Comparison of ENCODE assay signal across 1 cellular context in the genomic region with DNA sequence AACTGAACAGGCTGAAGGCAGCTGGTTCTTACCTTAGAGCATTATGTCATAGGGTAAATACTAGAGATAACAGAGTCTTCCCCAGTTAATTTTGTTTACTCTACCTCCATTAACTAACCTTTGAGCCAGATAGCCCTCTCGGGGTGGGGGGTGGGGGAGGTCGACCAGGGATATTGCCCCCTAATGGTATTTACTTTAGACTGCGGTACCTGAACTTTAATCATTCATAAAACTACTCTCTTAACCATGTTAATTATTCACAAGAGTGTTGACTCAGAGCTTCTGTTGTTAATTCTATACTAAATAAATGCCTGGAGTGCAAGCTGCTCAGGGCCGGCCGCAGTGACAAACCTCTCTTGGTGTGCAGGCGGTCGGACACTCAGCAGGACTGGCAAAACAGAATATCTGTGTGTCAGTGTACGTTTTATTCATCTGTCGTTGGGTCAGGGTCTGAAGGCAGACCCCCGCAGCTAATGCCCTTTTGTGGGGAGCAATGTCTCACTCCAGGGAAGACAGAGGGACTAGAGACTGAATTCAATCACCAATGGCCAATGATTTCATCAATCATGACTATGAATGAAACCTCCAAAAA.
A peak's percentile ranks its signal among the peaks of the same experiment; 100 is the strongest.
TF ChIP-seq lines count a peak whose summit lies in the region.

No MANE protein-coding gene starts in this region.

TF ChIP-seq in HepG2, 621 proteins besides CTCF, POLR2A, EP300 and RAD21 (continued from another document and continues in another):
- TF ChIP-seq, protein P1, sequence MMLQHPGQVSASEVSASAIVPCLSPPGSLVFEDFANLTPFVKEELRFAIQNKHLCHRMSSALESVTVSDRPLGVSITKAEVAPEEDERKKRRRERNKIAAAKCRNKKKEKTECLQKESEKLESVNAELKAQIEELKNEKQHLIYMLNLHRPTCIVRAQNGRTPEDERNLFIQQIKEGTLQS (CRISPR knock-in tag; IDR thresholded peaks at IDR 0.05), result no peak; the same call in 1 of the 2 replicates
- TF ChIP-seq ZNF562 (CRISPR knock-in tag; IDR thresholded peaks at IDR 0.05; ENCODE audit: borderline replicate concordance) (no peak), ZMYM4 (CRISPR knock-in tag; IDR thresholded peaks at IDR 0.05) (peak; percentile 87), ZSCAN20 (CRISPR knock-in tag; IDR thresholded peaks at IDR 0.05; ENCODE audit: borderline replicate concordance) (no peak), PAF1 (CRISPR knock-in tag; IDR thresholded peaks at IDR 0.05) (no peak), AGO1 (IDR thresholded peaks at IDR 0.05; ENCODE audit: low read depth, low read length, poor library complexity, severe bottlenecking) (no peak), JARID2 (CRISPR knock-in tag; IDR thresholded peaks at IDR 0.05; ENCODE audit: insufficient replicate concordance) (peak; percentile 5), RARG (CRISPR knock-in tag; IDR thresholded peaks at IDR 0.05; ENCODE audit: low read depth) (no peak), NR2F2 (IDR thresholded peaks at IDR 0.05; ENCODE audit: borderline replicate concordance, low read depth) (peak; percentile 89), POGZ (CRISPR knock-in tag; IDR thresholded peaks at IDR 0.05) (peak; percentile 83), KLF13 (CRISPR knock-in tag; IDR thresholded peaks at IDR 0.05) (no peak), MEF2D (CRISPR knock-in tag; IDR thresholded peaks at IDR 0.05) (peak; percentile 79), DMAP1 (CRISPR knock-in tag; IDR thresholded peaks at IDR 0.05) (peak; percentile 66; the same call in 1 of the 2 replicates), ZNF10 (CRISPR knock-in tag; IDR thresholded peaks at IDR 0.05; ENCODE audit: borderline replicate concordance, low read depth) (no peak), NR2F1 (CRISPR knock-in tag; IDR thresholded peaks at IDR 0.05) (peak in 1 of 2 experiments; percentile 75; a peak in 2 of 4 replicates), IKZF1 (IDR thresholded peaks at IDR 0.05) (no peak), BRCA1 (CRISPR knock-in tag; IDR thresholded peaks at IDR 0.05) (peak; percentile 56; the same call in 1 of the 2 replicates), MEIS2 (CRISPR knock-in tag; IDR thresholded peaks at IDR 0.05) (peak; percentile 81), ZNF232 (CRISPR knock-in tag; IDR thresholded peaks at IDR 0.05; ENCODE audit: borderline replicate concordance) (peak; percentile 42; the same call in 1 of the 2 replicates), ZZZ3 (CRISPR knock-in tag; IDR thresholded peaks at IDR 0.05; ENCODE audit: borderline replicate concordance) (no peak), YEATS4 (CRISPR knock-in tag; IDR thresholded peaks at IDR 0.05; ENCODE audit: borderline replicate concordance) (no peak), ZNF367 (CRISPR knock-in tag; IDR thresholded peaks at IDR 0.05; ENCODE audit: borderline replicate concordance) (no peak), MAFG (CRISPR knock-in tag; IDR thresholded peaks at IDR 0.05) (no peak), MAFF (IDR thresholded peaks at IDR 0.05; ENCODE audit: low read depth, low read length) (peak; percentile 23; the same call in 1 of the 2 replicates), ZNF550 (CRISPR knock-in tag; IDR thresholded peaks at IDR 0.05; ENCODE audit: borderline replicate concordance) (no peak), ZNF382 (CRISPR knock-in tag; IDR thresholded peaks at IDR 0.05; ENCODE audit: borderline replicate concordance) (no peak), MBNL3 (CRISPR knock-in tag; conservative IDR thresholded peaks at IDR 0.05) (no peak), SIN3B (IDR thresholded peaks at IDR 0.05; ENCODE audit: low read length) (no peak), RFXAP (CRISPR knock-in tag; IDR thresholded peaks at IDR 0.05; ENCODE audit: borderline replicate concordance) (0 out of 2 replicates have a peak, but pooled peaks have one; percentile 47), ZBTB20 (CRISPR knock-in tag; IDR thresholded peaks at IDR 0.05; ENCODE audit: borderline replicate concordance, low read depth) (peak; percentile 75; the same call in 1 of the 2 replicates), TEAD3 (CRISPR knock-in tag; optimal IDR thresholded peaks at IDR 0.05; ENCODE audit: borderline replicate concordance) (peak; percentile 76), KDM2A (CRISPR knock-in tag; IDR thresholded peaks at IDR 0.05; ENCODE audit: borderline replicate concordance, low read depth) (peak; percentile 71), ZNF296 (CRISPR knock-in tag; conservative IDR thresholded peaks at IDR 0.05) (no peak), ZNF749 (CRISPR knock-in tag; IDR thresholded peaks at IDR 0.05; ENCODE audit: borderline replicate concordance) (no peak; the same call in 1 of the 2 replicates)
- TF ChIP-seq, protein P2, sequence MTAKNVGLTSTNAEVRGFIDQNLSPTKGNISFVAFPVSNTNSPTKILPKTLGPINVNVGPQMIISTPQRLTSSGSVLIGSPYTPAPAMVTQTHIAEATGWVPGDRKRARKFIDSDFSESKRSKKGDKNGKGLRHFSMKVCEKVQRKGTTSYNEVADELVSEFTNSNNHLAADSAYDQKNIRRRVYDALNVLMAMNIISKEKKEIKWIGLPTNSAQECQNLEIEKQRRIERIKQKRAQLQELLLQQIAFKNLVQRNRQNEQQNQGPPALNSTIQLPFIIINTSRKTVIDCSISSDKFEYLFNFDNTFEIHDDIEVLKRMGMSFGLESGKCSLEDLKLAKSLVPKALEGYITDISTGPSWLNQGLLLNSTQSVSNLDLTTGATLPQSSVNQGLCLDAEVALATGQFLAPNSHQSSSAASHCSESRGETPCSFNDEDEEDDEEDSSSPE (CRISPR knock-in tag; IDR thresholded peaks at IDR 0.05), result no peak
- TF ChIP-seq, protein P3, sequence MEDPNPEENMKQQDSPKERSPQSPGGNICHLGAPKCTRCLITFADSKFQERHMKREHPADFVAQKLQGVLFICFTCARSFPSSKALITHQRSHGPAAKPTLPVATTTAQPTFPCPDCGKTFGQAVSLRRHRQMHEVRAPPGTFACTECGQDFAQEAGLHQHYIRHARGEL (CRISPR knock-in tag; IDR thresholded peaks at IDR 0.05), result no peak
- TF ChIP-seq, protein P4, sequence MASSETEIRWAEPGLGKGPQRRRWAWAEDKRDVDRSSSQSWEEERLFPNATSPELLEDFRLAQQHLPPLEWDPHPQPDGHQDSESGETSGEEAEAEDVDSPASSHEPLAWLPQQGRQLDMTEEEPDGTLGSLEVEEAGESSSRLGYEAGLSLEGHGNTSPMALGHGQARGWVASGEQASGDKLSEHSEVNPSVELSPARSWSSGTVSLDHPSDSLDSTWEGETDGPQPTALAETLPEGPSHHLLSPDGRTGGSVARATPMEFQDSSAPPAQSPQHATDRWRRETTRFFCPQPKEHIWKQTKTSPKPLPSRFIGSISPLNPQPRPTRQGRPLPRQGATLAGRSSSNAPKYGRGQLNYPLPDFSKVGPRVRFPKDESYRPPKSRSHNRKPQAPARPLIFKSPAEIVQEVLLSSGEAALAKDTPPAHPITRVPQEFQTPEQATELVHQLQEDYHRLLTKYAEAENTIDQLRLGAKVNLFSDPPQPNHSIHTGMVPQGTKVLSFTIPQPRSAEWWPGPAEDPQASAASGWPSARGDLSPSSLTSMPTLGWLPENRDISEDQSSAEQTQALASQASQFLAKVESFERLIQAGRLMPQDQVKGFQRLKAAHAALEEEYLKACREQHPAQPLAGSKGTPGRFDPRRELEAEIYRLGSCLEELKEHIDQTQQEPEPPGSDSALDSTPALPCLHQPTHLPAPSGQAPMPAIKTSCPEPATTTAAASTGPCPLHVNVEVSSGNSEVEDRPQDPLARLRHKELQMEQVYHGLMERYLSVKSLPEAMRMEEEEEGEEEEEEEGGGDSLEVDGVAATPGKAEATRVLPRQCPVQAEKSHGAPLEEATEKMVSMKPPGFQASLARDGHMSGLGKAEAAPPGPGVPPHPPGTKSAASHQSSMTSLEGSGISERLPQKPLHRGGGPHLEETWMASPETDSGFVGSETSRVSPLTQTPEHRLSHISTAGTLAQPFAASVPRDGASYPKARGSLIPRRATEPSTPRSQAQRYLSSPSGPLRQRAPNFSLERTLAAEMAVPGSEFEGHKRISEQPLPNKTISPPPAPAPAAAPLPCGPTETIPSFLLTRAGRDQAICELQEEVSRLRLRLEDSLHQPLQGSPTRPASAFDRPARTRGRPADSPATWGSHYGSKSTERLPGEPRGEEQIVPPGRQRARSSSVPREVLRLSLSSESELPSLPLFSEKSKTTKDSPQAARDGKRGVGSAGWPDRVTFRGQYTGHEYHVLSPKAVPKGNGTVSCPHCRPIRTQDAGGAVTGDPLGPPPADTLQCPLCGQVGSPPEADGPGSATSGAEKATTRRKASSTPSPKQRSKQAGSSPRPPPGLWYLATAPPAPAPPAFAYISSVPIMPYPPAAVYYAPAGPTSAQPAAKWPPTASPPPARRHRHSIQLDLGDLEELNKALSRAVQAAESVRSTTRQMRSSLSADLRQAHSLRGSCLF (CRISPR knock-in tag; IDR thresholded peaks at IDR 0.05; ENCODE audit: borderline replicate concordance), result peak; percentile 67; the same call in 1 of the 2 replicates
- TF ChIP-seq, protein P5, sequence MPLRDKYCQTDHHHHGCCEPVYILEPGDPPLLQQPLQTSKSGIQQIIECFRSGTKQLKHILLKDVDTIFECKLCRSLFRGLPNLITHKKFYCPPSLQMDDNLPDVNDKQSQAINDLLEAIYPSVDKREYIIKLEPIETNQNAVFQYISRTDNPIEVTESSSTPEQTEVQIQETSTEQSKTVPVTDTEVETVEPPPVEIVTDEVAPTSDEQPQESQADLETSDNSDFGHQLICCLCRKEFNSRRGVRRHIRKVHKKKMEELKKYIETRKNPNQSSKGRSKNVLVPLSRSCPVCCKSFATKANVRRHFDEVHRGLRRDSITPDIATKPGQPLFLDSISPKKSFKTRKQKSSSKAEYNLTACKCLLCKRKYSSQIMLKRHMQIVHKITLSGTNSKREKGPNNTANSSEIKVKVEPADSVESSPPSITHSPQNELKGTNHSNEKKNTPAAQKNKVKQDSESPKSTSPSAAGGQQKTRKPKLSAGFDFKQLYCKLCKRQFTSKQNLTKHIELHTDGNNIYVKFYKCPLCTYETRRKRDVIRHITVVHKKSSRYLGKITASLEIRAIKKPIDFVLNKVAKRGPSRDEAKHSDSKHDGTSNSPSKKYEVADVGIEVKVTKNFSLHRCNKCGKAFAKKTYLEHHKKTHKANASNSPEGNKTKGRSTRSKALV (CRISPR knock-in tag; IDR thresholded peaks at IDR 0.05), result peak; percentile 89
- TF ChIP-seq, protein P6, sequence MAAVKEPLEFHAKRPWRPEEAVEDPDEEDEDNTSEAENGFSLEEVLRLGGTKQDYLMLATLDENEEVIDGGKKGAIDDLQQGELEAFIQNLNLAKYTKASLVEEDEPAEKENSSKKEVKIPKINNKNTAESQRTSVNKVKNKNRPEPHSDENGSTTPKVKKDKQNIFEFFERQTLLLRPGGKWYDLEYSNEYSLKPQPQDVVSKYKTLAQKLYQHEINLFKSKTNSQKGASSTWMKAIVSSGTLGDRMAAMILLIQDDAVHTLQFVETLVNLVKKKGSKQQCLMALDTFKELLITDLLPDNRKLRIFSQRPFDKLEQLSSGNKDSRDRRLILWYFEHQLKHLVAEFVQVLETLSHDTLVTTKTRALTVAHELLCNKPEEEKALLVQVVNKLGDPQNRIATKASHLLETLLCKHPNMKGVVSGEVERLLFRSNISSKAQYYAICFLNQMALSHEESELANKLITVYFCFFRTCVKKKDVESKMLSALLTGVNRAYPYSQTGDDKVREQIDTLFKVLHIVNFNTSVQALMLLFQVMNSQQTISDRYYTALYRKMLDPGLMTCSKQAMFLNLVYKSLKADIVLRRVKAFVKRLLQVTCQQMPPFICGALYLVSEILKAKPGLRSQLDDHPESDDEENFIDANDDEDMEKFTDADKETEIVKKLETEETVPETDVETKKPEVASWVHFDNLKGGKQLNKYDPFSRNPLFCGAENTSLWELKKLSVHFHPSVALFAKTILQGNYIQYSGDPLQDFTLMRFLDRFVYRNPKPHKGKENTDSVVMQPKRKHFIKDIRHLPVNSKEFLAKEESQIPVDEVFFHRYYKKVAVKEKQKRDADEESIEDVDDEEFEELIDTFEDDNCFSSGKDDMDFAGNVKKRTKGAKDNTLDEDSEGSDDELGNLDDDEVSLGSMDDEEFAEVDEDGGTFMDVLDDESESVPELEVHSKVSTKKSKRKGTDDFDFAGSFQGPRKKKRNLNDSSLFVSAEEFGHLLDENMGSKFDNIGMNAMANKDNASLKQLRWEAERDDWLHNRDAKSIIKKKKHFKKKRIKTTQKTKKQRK (IDR thresholded peaks at IDR 0.05; ENCODE audit: low read length), result no peak
- TF ChIP-seq, protein P7, sequence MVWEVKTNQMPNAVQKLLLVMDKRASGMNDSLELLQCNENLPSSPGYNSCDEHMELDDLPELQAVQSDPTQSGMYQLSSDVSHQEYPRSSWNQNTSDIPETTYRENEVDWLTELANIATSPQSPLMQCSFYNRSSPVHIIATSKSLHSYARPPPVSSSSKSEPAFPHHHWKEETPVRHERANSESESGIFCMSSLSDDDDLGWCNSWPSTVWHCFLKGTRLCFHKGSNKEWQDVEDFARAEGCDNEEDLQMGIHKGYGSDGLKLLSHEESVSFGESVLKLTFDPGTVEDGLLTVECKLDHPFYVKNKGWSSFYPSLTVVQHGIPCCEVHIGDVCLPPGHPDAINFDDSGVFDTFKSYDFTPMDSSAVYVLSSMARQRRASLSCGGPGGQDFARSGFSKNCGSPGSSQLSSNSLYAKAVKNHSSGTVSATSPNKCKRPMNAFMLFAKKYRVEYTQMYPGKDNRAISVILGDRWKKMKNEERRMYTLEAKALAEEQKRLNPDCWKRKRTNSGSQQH (CRISPR knock-in tag; IDR thresholded peaks at IDR 0.05; ENCODE audit: low read depth), result no peak
- TF ChIP-seq, protein P8, sequence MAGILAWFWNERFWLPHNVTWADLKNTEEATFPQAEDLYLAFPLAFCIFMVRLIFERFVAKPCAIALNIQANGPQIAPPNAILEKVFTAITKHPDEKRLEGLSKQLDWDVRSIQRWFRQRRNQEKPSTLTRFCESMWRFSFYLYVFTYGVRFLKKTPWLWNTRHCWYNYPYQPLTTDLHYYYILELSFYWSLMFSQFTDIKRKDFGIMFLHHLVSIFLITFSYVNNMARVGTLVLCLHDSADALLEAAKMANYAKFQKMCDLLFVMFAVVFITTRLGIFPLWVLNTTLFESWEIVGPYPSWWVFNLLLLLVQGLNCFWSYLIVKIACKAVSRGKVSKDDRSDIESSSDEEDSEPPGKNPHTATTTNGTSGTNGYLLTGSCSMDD (CRISPR knock-in tag; IDR thresholded peaks at IDR 0.05), result no peak
- TF ChIP-seq, protein P9, sequence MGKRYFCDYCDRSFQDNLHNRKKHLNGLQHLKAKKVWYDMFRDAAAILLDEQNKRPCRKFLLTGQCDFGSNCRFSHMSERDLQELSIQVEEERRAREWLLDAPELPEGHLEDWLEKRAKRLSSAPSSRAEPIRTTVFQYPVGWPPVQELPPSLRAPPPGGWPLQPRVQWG (CRISPR knock-in tag; IDR thresholded peaks at IDR 0.05; ENCODE audit: borderline replicate concordance, low read depth), result no peak
- TF ChIP-seq, protein P10, sequence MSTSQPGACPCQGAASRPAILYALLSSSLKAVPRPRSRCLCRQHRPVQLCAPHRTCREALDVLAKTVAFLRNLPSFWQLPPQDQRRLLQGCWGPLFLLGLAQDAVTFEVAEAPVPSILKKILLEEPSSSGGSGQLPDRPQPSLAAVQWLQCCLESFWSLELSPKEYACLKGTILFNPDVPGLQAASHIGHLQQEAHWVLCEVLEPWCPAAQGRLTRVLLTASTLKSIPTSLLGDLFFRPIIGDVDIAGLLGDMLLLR (CRISPR knock-in tag; IDR thresholded peaks at IDR 0.05), result no peak
- TF ChIP-seq, protein P11, sequence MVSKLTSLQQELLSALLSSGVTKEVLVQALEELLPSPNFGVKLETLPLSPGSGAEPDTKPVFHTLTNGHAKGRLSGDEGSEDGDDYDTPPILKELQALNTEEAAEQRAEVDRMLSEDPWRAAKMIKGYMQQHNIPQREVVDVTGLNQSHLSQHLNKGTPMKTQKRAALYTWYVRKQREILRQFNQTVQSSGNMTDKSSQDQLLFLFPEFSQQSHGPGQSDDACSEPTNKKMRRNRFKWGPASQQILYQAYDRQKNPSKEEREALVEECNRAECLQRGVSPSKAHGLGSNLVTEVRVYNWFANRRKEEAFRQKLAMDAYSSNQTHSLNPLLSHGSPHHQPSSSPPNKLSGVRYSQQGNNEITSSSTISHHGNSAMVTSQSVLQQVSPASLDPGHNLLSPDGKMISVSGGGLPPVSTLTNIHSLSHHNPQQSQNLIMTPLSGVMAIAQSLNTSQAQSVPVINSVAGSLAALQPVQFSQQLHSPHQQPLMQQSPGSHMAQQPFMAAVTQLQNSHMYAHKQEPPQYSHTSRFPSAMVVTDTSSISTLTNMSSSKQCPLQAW (CRISPR knock-in tag; IDR thresholded peaks at IDR 0.05), result peak; percentile 98
